ENCODE assay signal across 2 cellular contexts in genomic region chr9:137789295-137789895, GRCh38.
TF ChIP-seq lines count a peak whose summit lies in the region.

No MANE protein-coding gene starts in this region.

TF ChIP-seq in WTC11, 78 proteins besides CTCF, POLR2A, EP300 and RAD21 (continued from another document):
- TF ChIP-seq, protein P1, sequence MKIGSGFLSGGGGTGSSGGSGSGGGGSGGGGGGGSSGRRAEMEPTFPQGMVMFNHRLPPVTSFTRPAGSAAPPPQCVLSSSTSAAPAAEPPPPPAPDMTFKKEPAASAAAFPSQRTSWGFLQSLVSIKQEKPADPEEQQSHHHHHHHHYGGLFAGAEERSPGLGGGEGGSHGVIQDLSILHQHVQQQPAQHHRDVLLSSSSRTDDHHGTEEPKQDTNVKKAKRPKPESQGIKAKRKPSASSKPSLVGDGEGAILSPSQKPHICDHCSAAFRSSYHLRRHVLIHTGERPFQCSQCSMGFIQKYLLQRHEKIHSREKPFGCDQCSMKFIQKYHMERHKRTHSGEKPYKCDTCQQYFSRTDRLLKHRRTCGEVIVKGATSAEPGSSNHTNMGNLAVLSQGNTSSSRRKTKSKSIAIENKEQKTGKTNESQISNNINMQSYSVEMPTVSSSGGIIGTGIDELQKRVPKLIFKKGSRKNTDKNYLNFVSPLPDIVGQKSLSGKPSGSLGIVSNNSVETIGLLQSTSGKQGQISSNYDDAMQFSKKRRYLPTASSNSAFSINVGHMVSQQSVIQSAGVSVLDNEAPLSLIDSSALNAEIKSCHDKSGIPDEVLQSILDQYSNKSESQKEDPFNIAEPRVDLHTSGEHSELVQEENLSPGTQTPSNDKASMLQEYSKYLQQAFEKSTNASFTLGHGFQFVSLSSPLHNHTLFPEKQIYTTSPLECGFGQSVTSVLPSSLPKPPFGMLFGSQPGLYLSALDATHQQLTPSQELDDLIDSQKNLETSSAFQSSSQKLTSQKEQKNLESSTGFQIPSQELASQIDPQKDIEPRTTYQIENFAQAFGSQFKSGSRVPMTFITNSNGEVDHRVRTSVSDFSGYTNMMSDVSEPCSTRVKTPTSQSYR (CRISPR knock-in tag; IDR thresholded peaks at IDR 0.05): no peak
- no peak for TF ChIP-seq TP53 (CRISPR knock-in tag; IDR thresholded peaks at IDR 0.05)
- no peak for TF ChIP-seq JUN (CRISPR knock-in tag; IDR thresholded peaks at IDR 0.05)
- TF ChIP-seq TEAD1 (CRISPR knock-in tag; IDR thresholded peaks at IDR 0.05): no peak
- TF ChIP-seq, protein P2, sequence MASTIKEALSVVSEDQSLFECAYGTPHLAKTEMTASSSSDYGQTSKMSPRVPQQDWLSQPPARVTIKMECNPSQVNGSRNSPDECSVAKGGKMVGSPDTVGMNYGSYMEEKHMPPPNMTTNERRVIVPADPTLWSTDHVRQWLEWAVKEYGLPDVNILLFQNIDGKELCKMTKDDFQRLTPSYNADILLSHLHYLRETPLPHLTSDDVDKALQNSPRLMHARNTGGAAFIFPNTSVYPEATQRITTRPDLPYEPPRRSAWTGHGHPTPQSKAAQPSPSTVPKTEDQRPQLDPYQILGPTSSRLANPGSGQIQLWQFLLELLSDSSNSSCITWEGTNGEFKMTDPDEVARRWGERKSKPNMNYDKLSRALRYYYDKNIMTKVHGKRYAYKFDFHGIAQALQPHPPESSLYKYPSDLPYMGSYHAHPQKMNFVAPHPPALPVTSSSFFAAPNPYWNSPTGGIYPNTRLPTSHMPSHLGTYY (CRISPR knock-in tag; IDR thresholded peaks at IDR 0.05): no peak

TF ChIP-seq in liver, 16 proteins besides CTCF, POLR2A, EP300 and RAD21 (continued from another document):
- TF ChIP-seq ZBTB33 (IDR thresholded peaks at IDR 0.05): no peak
- TF ChIP-seq, protein P3, sequence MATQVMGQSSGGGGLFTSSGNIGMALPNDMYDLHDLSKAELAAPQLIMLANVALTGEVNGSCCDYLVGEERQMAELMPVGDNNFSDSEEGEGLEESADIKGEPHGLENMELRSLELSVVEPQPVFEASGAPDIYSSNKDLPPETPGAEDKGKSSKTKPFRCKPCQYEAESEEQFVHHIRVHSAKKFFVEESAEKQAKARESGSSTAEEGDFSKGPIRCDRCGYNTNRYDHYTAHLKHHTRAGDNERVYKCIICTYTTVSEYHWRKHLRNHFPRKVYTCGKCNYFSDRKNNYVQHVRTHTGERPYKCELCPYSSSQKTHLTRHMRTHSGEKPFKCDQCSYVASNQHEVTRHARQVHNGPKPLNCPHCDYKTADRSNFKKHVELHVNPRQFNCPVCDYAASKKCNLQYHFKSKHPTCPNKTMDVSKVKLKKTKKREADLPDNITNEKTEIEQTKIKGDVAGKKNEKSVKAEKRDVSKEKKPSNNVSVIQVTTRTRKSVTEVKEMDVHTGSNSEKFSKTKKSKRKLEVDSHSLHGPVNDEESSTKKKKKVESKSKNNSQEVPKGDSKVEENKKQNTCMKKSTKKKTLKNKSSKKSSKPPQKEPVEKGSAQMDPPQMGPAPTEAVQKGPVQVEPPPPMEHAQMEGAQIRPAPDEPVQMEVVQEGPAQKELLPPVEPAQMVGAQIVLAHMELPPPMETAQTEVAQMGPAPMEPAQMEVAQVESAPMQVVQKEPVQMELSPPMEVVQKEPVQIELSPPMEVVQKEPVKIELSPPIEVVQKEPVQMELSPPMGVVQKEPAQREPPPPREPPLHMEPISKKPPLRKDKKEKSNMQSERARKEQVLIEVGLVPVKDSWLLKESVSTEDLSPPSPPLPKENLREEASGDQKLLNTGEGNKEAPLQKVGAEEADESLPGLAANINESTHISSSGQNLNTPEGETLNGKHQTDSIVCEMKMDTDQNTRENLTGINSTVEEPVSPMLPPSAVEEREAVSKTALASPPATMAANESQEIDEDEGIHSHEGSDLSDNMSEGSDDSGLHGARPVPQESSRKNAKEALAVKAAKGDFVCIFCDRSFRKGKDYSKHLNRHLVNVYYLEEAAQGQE (IDR thresholded peaks at IDR 0.05): peak; percentile 22
TF ChIP-seq in liver: peak in this region for 9.
